Comparison of ENCODE assay signal across 13 cellular contexts in genomic region chr3:73546961-73547360, GRCh38.
DNase-seq lines count a peak whose midpoint lies in the region; ATAC-seq, FAIRE-seq and TF ChIP-seq lines count a peak whose summit lies in the region.
"Had no signal": no experiment of that assay in that cellular context is flagged by ENCODE, and none has a peak within 500 bp of the region (broad histone marks: within the 10 kb centered on the region; RNA-seq: fewer than 3 reads in every experiment).

No MANE protein-coding gene starts in this region.

- H3K27ac Mint-ChIP-seq in neural progenitor cell: no peak overlapping the region
- H3K27ac Mint-ChIP-seq: activated CD4-positive, alpha-beta memory T cell treated with anti-CD3 and anti-CD28 coated beads, Interleukin-2, amount 10 ng/mL, durations not matched to agents 7 days and 5 days had no signal

- CTCF ChIA-PET in PC-3 (lab: Charles Lee): no interaction called here

- TF ChIP-seq POLR2A in breast epithelium (IDR thresholded peaks at IDR 0.05) (no peak), H54 (IDR thresholded peaks at IDR 0.05; ENCODE audit: low read depth, low read length) (no peak)

- peaks cover 2% of the 10 kb centered on the region for H3K36me3 Mint-ChIP-seq in neural progenitor cell

- H3K9ac ChIP-seq in PC-3 (ENCODE audit: low read length) (no peak overlapping the region), neural progenitor cell (no peak overlapping the region)

- H3K79me2 ChIP-seq in PC-3 (ENCODE audit: low read length) (no peaks in the 10 kb centered on the region), neural progenitor cell (ENCODE audit: low read depth) (no peaks in the 10 kb centered on the region)

- H3K27ac ChIP-seq in breast epithelium: peak overlapping the region; percentile 77 to 92
- peak overlapping the region; percentile 41 to 77 for H3K27ac ChIP-seq in thoracic aorta
- H3K27ac ChIP-seq in PC-3 (ENCODE audit: low read length): no peak overlapping the region
- H3K27ac ChIP-seq in neural progenitor cell: no peak overlapping the region

- no peaks in the 10 kb centered on the region for H3K36me3 ChIP-seq in breast epithelium
- H3K36me3 ChIP-seq in kidney epithelial cell (ENCODE audit: control insufficient read depth, insufficient read depth, low read length): no peaks in the 10 kb centered on the region
- no peaks in the 10 kb centered on the region for H3K36me3 ChIP-seq in thoracic aorta
- H3K36me3 ChIP-seq in PC-3 (ENCODE audit: low read depth, low read length): no peaks in the 10 kb centered on the region
- no peaks in the 10 kb centered on the region for H3K36me3 ChIP-seq in neural progenitor cell

- H3K4me3 ChIP-seq in breast epithelium (no peak overlapping the region), kidney epithelial cell (ENCODE audit: low read depth, low read length) (no peak overlapping the region), thoracic aorta (no peak overlapping the region), PC-3 (ENCODE audit: low read length) (no peak overlapping the region), neural progenitor cell (no peak overlapping the region)
- H3K4me3 ChIP-seq: testis had no signal

- intact Hi-C loops in breast epithelium (cut with DNase I; ENCODE audit: low total_unique reads) (no loop called here), PC-3 (cut with micrococcal nuclease) (no loop called here)

- no peaks in the 10 kb centered on the region for H3K9me3 Mint-ChIP-seq in neural progenitor cell
- H3K9me3 Mint-ChIP-seq: activated CD4-positive, alpha-beta memory T cell treated with anti-CD3 and anti-CD28 coated beads, Interleukin-2, amount 10 ng/mL, durations not matched to agents 7 days and 5 days had no signal

- no TSS peak for BruUV-seq in PC-3 (replicated peaks; lab: Mats Ljungman, UMichigan)

- POLR2A ChIA-PET in PC-3 (lab: Charles Lee; ENCODE audit: unreplicated experiment): no interaction called here

- no peaks in the 10 kb centered on the region for H3K9me3 ChIP-seq in breast epithelium
- no peaks in the 10 kb centered on the region for H3K9me3 ChIP-seq in thoracic aorta
- no peaks in the 10 kb centered on the region; the same call in 1 of the 2 replicates for H3K9me3 ChIP-seq in PC-3 (ENCODE audit: low read length)
- no peaks in the 10 kb centered on the region for H3K9me3 ChIP-seq in neural progenitor cell (ENCODE audit: low read depth)
- H3K9me3 ChIP-seq: testis had no signal

- no peaks in the 10 kb centered on the region for H3K27me3 Mint-ChIP-seq in neural progenitor cell (ENCODE audit: insufficient read depth, low read depth)
- H3K27me3 Mint-ChIP-seq: activated CD4-positive, alpha-beta memory T cell treated with anti-CD3 and anti-CD28 coated beads, Interleukin-2, amount 10 ng/mL, durations not matched to agents 7 days and 5 days had no signal

- no peak for FAIRE-seq in H54 (lab: Jason Lieb, UNC)
- FAIRE-seq: H1 had no signal

- H3K4me3 Mint-ChIP-seq in neural progenitor cell: no peak overlapping the region
- H3K4me3 Mint-ChIP-seq: activated CD4-positive, alpha-beta memory T cell treated with anti-CD3 and anti-CD28 coated beads, Interleukin-2, amount 10 ng/mL, durations not matched to agents 7 days and 5 days had no signal

- peak; percentile 94 for DNase-seq in HCEC 1CT
- DNase-seq in breast epithelium (ENCODE audit: low spot score in 2 of 2): peak in 1 of 2 donors; percentile 23
- DNase-seq in kidney epithelial cell (ENCODE audit: low read depth): peak; percentile 44
- no peak for DNase-seq in thoracic aorta (ENCODE audit: low spot score)
- DNase-seq in activated T-cell treated with anti-CD3 and anti-CD28 coated beads, Interleukin-2, amount 50 U/mL, for 48 hours: no peak
- DNase-seq in PC-3: no peak
- DNase-seq in H54 (ENCODE audit: insufficient read length, low spot score): no peak
- DNase-seq in neural progenitor cell (ENCODE audit: low spot score): no peak
- DNase-seq: activated CD4-positive, alpha-beta memory T cell treated with anti-CD3 and anti-CD28 coated beads, Interleukin-2, amount 10 ng/mL, durations not matched to agents 7 days and 5 days; DMS79 treated with DMSO at 0.1 percent for 48 hours; NCI-H446 treated with DMSO at 0.1 percent for 48 hours had no signal

- peak; percentile 76 for ATAC-seq in thoracic aorta (ENCODE audit: insufficient number of reproducible peaks, low FRiP score, low read depth)
- ATAC-seq in PC-3: no peak

- TF ChIP-seq CTCF in breast epithelium (IDR thresholded peaks at IDR 0.05) (no peak), kidney epithelial cell (IDR thresholded peaks at IDR 0.05; ENCODE audit: insufficient read depth, low read length, poor library complexity, severe bottlenecking) (no peak), thoracic aorta (IDR thresholded peaks at IDR 0.05) (no peak), PC-3 (conservative IDR thresholded peaks at IDR 0.05; ENCODE audit: low read depth, low read length) (no peak), neural progenitor cell (IDR thresholded peaks at IDR 0.05) (no peak)

- no peaks in the 10 kb centered on the region for H3K9me2 ChIP-seq in PC-3 (replicated peaks; ENCODE audit: low read length)

- H2AFZ ChIP-seq in PC-3 (ENCODE audit: low read length): no peak overlapping the region
- no peak overlapping the region for H2AFZ ChIP-seq in neural progenitor cell (replicated peaks)

- peaks cover 0 to 9% of the 10 kb centered on the region in 2 donors for H3K4me1 ChIP-seq in breast epithelium
- H3K4me1 ChIP-seq in thoracic aorta (ENCODE audit: control insufficient read depth in 1 of 2, low read depth in 2 of 2): peaks cover 13 to 63% of the 10 kb centered on the region in 2 donors
- H3K4me1 ChIP-seq in PC-3 (ENCODE audit: insufficient read depth, low read length): no peaks in the 10 kb centered on the region
- H3K4me1 ChIP-seq in neural progenitor cell: no peaks in the 10 kb centered on the region

- peaks cover 12% of the 10 kb centered on the region for H3K4me1 Mint-ChIP-seq in neural progenitor cell
- H3K4me1 Mint-ChIP-seq: activated CD4-positive, alpha-beta memory T cell treated with anti-CD3 and anti-CD28 coated beads, Interleukin-2, amount 10 ng/mL, durations not matched to agents 7 days and 5 days had no signal

- H3K4me2 ChIP-seq in PC-3 (ENCODE audit: low read length) (no peak overlapping the region), neural progenitor cell (no peak overlapping the region)

- H4K20me1 ChIP-seq in PC-3 (ENCODE audit: low read length) (no peaks in the 10 kb centered on the region), neural progenitor cell (ENCODE audit: low read depth) (no peaks in the 10 kb centered on the region)

- H3K27me3 ChIP-seq in breast epithelium (no peaks in the 10 kb centered on the region), kidney epithelial cell (ENCODE audit: control insufficient read depth, insufficient read depth, low read length) (no peaks in the 10 kb centered on the region), thoracic aorta (replicated peaks; ENCODE audit: insufficient read depth) (no peaks in the 10 kb centered on the region), PC-3 (ENCODE audit: low read length) (peaks cover 4% of the 10 kb centered on the region; the same call in 1 of the 2 replicates), neural progenitor cell (no peaks in the 10 kb centered on the region)
- H3K27me3 ChIP-seq: testis had no signal

- H3F3A ChIP-seq in PC-3 (ENCODE audit: low read length, unreplicated experiment) (no peaks in the 10 kb centered on the region), neural progenitor cell (ENCODE audit: low read depth) (no peaks in the 10 kb centered on the region)

Comparison
In these comparisons a context has a peak if more than half of its experiments do, and no peak if none do; other contexts are left out.
1. DNase-seq: peak in HCEC 1CT (single experiment) and kidney epithelial cell (single experiment); none in thoracic aorta (single experiment), activated T-cell treated with anti-CD3 and anti-CD28 coated beads, Interleukin-2, amount 50 U/mL, for 48 hours (0 of 2), PC-3 (single experiment), H54 (single experiment) and neural progenitor cell (single experiment).
2. H3K27ac ChIP-seq: peak in breast epithelium (2 of 2) and thoracic aorta (2 of 2); none in PC-3 (single experiment) and neural progenitor cell (single experiment).